ENCODE assay signal across 1 cellular context in genomic region chr16:2267913-2268666, GRCh38.
TF ChIP-seq lines count a peak whose summit lies in the region.

RNPS1 (minus strand) TSS chr16:2268126; CDS start chr16:2264643, 3,483 bp downstream.

TF ChIP-seq in K562, 482 proteins besides CTCF, POLR2A, EP300 and RAD21 (continued from another document and continues in another):
- TF ChIP-seq ZBTB12 (CRISPR knock-in tag; IDR thresholded peaks at IDR 0.05) = peak; percentile 99
- peak; percentile 85 for TF ChIP-seq MXD1 (CRISPR knock-in tag; IDR thresholded peaks at IDR 0.05; ENCODE audit: borderline replicate concordance, poor library complexity, severe bottlenecking)
- peak; percentile 92; the same call in 1 of the 2 replicates for TF ChIP-seq PHB (CRISPR knock-in tag; IDR thresholded peaks at IDR 0.05)
- TF ChIP-seq PREB (CRISPR knock-in tag; IDR thresholded peaks at IDR 0.05) = no peak
- TF ChIP-seq ZMIZ1 (IDR thresholded peaks at IDR 0.05; ENCODE audit: low read depth in 2 of 2, low read length in 2 of 2) = peak in 1 of 2 experiments; percentile 75; a peak in 2 of 4 replicates
- no peak for TF ChIP-seq XRCC3 (IDR thresholded peaks at IDR 0.05)
- peak; percentile 57; the same call in 1 of the 2 replicates for TF ChIP-seq CBX1 (IDR thresholded peaks at IDR 0.05; ENCODE audit: low read depth)
- TF ChIP-seq SP1 (CRISPR knock-in tag; IDR thresholded peaks at IDR 0.05) = peak; percentile 97
- TF ChIP-seq SMC3 (conservative IDR thresholded peaks at IDR 0.05; ENCODE audit: insufficient read depth, low read depth, low read length) = no peak
- TF ChIP-seq CREBBP (IDR thresholded peaks at IDR 0.05; ENCODE audit: low read depth, low read length) = no peak
- peak; percentile 94 for TF ChIP-seq POLR2H (tag; IDR thresholded peaks at IDR 0.05; ENCODE audit: low read depth)
- no peak for TF ChIP-seq MTA2 (IDR thresholded peaks at IDR 0.05; ENCODE audit: low read depth)
- no peak for TF ChIP-seq CTCFL (IDR thresholded peaks at IDR 0.05; ENCODE audit: borderline replicate concordance, insufficient read depth, low read depth, low read length, poor library complexity, severe bottlenecking)
- peak; percentile 94; the same call in 1 of the 2 replicates for TF ChIP-seq NR1H2 (CRISPR knock-in tag; IDR thresholded peaks at IDR 0.05)
- no peak for TF ChIP-seq ZNF695 (CRISPR knock-in tag; IDR thresholded peaks at IDR 0.05)
- TF ChIP-seq TAF7 (tag; IDR thresholded peaks at IDR 0.05) = peak; percentile 96
- TF ChIP-seq PHF8 (IDR thresholded peaks at IDR 0.05; ENCODE audit: borderline replicate concordance, low read length) = peak; percentile 94
- TF ChIP-seq HDAC6 (IDR thresholded peaks at IDR 0.05; ENCODE audit: low read depth, low read length) = no peak
- no peak for TF ChIP-seq NUFIP1 (IDR thresholded peaks at IDR 0.05; ENCODE audit: partially characterized antibody)
- peak; percentile 87 for TF ChIP-seq NFRKB (IDR thresholded peaks at IDR 0.05; ENCODE audit: low read depth)
- TF ChIP-seq ETS2 (tag; IDR thresholded peaks at IDR 0.05; ENCODE audit: borderline replicate concordance, poor library complexity, severe bottlenecking) = no peak
- no peak for TF ChIP-seq ZNF134 (CRISPR knock-in tag; conservative IDR thresholded peaks at IDR 0.05)
- TF ChIP-seq RBM22 (IDR thresholded peaks at IDR 0.05; ENCODE audit: low read depth, low read length, poor library complexity, severe bottlenecking) = peak; percentile 71
- no peak for TF ChIP-seq LEF1 (IDR thresholded peaks at IDR 0.05)
- TF ChIP-seq MCM7 (IDR thresholded peaks at IDR 0.05) = no peak
- peak; percentile 78; the same call in 1 of the 2 replicates for TF ChIP-seq LCOR (CRISPR knock-in tag; IDR thresholded peaks at IDR 0.05)
- TF ChIP-seq ELK1 (CRISPR knock-in tag; IDR thresholded peaks at IDR 0.05) = 0 out of 2 replicates have a peak, but pooled peaks have one; percentile 15
- no peak for TF ChIP-seq RBM39 (optimal IDR thresholded peaks at IDR 0.05; ENCODE audit: low read depth, low read length)
- TF ChIP-seq NCOR1 (IDR thresholded peaks at IDR 0.05) = peak; percentile 64
- TF ChIP-seq GMEB1 (CRISPR knock-in tag; IDR thresholded peaks at IDR 0.05) = peak; percentile 77
- peak; percentile 69 for TF ChIP-seq SMAD1 (IDR thresholded peaks at IDR 0.05; ENCODE audit: low read depth, low read length, partially characterized antibody)
- peak; percentile 92 for TF ChIP-seq TOE1 (IDR thresholded peaks at IDR 0.05; ENCODE audit: borderline replicate concordance)
- peak; percentile 89; the same call in 1 of the 2 replicates for TF ChIP-seq TOE1 (CRISPR knock-in tag; IDR thresholded peaks at IDR 0.05; ENCODE audit: borderline replicate concordance, low read depth)
- TF ChIP-seq NFIX (CRISPR knock-in tag; IDR thresholded peaks at IDR 0.05; ENCODE audit: low read depth) = no peak; the same call in 1 of the 2 replicates
- no peak for TF ChIP-seq STAT5B (CRISPR knock-in tag; IDR thresholded peaks at IDR 0.05)
- peak in 2 of 3 experiments; percentile 6 to 73; a peak in 1 of 6 replicates for TF ChIP-seq ZBTB11 (CRISPR knock-in tag; IDR thresholded peaks at IDR 0.05)
- peak; percentile 66; the same call in 1 of the 2 replicates for TF ChIP-seq FOXK1 (CRISPR knock-in tag; IDR thresholded peaks at IDR 0.05; ENCODE audit: borderline replicate concordance)
- no peak for TF ChIP-seq ZNF79 (CRISPR knock-in tag; IDR thresholded peaks at IDR 0.05; ENCODE audit: low read depth)
- TF ChIP-seq ZNF699 (CRISPR knock-in tag; IDR thresholded peaks at IDR 0.05; ENCODE audit: insufficient replicate concordance) = no peak
